In genomic region chr10:22333667-22334282, GRCh38 we compare ENCODE assay signal across 13 cellular contexts. TPM values are rescaled to one million over a fixed set of nuclear protein-coding genes. Genes with fewer than 3 reads are reported as not detected.
A peak's percentile ranks its signal among the peaks of the same experiment; 100 is the strongest.
DNase-seq lines count a peak whose midpoint lies in the region; ATAC-seq, FAIRE-seq and TF ChIP-seq lines count a peak whose summit lies in the region.
"Had no signal": no experiment of that assay in that cellular context is flagged by ENCODE, and none has a peak within 500 bp of the region (broad histone marks: within the 10 kb centered on the region; RNA-seq: fewer than 3 reads in every experiment).

No MANE protein-coding gene starts in this region.

- no peak for TF ChIP-seq CTCF in GM23338 (conservative IDR thresholded peaks at IDR 0.05; ENCODE audit: low read depth in 2 of 2)
- no peak for TF ChIP-seq CTCF in K562 (IDR thresholded peaks at IDR 0.05 in 2 of 3, conservative IDR thresholded peaks at IDR 0.05 in 1 of 3; ENCODE audit: insufficient read depth in 2 of 3, low read depth in 1 of 3, low read length in 3 of 3)
- no peak for TF ChIP-seq CTCF in GM13977 (IDR thresholded peaks at IDR 0.05; ENCODE audit: extremely low read depth, insufficient read depth, missing control alignments)

- ATAC-seq in GM23338 (no peak), K562 (no peak), HG03565 (IDR thresholded peaks at IDR 0.05; ENCODE audit: unreplicated experiment) (no peak)
- no peak for ATAC-seq in naive thymus-derived CD4-positive, alpha-beta T cell
- ATAC-seq: mucosa of descending colon had no signal

- H3K9me2 ChIP-seq in GM23338 (ENCODE audit: insufficient read depth): no peaks in the 10 kb centered on the region

- no peaks in the 10 kb centered on the region for H3K9me1 ChIP-seq in K562 (ENCODE audit: control insufficient read depth, insufficient read depth, low read length)

- peaks cover 0 to 16% (median 6%) of the 10 kb centered on the region in 11 experiments; a peak in 10 of 22 replicates for H3K36me3 ChIP-seq in BLaER1 treated with 17β-estradiol and CSF1 and Interleukin-3, amounts not matched to agents 10 nM and 100 nM
- H3K36me3 ChIP-seq in GM23338 (ENCODE audit: insufficient read depth) (no peaks in the 10 kb centered on the region), K562 (ENCODE audit: control insufficient read depth, insufficient read depth, low read length) (peaks cover 27% of the 10 kb centered on the region)
- peaks cover 0 to 5% (median 3%) of the 10 kb centered on the region in 3 experiments for H3K36me3 ChIP-seq in naive thymus-derived CD4-positive, alpha-beta T cell (ENCODE audit: control insufficient read depth in 2 of 3, insufficient read depth in 3 of 3, low read length in 3 of 3)

- peak overlapping the region; percentile 71 to 94 (median 81) for H3K4me2 ChIP-seq in BLaER1 treated with 17β-estradiol and CSF1 and Interleukin-3, amounts not matched to agents 10 nM and 100 nM
- peak overlapping the region; percentile 79 for H3K4me2 ChIP-seq in GM23338
- H3K4me2 ChIP-seq in K562 (ENCODE audit: insufficient read depth, low read length): no peak overlapping the region

- H3K4me1 Mint-ChIP-seq in GM23338: peaks cover 25% of the 10 kb centered on the region
- H3K4me1 Mint-ChIP-seq in naive thymus-derived CD4-positive, alpha-beta T cell: peaks cover 7 to 42% (median 29%) of the 10 kb centered on the region in 7 donors

- peaks cover 91% of the 10 kb centered on the region for H3K27me3 Mint-ChIP-seq in GM23338 (ENCODE audit: insufficient read depth, low read depth, poor library complexity)
- H3K27me3 Mint-ChIP-seq in naive thymus-derived CD4-positive, alpha-beta T cell: peaks cover 20 to 50% (median 36%) of the 10 kb centered on the region in 5 donors

- peak overlapping the region; percentile 39 to 98 (median 94); a peak in 21 of 22 replicates for H3K27ac ChIP-seq in BLaER1 treated with 17β-estradiol and CSF1 and Interleukin-3, amounts not matched to agents 10 nM and 100 nM
- H3K27ac ChIP-seq in GM23338 (ENCODE audit: low read depth) (no peak overlapping the region), K562 (ENCODE audit: extremely low read depth, low read depth, low read length) (no peak overlapping the region)
- peak overlapping the region; percentile 8 for H3K27ac ChIP-seq in naive thymus-derived CD4-positive, alpha-beta T cell (ENCODE audit: low read depth, low read length)

- H3K27ac Mint-ChIP-seq in GM23338: no peak overlapping the region
- H3K27ac Mint-ChIP-seq in naive thymus-derived CD4-positive, alpha-beta T cell: peak overlapping the region; percentile 85 to 95 (median 92)

- TF ChIP-seq POLR2A in K562 (conservative IDR thresholded peaks at IDR 0.05): no peak

- intact Hi-C loops in K562 (cut with micrococcal nuclease): no loop called here
- intact Hi-C loops in naive thymus-derived CD4-positive, alpha-beta T cell (cut with micrococcal nuclease): loop anchor here (1.0 to 2.0 kb wide), 6 partner anchors 8 to 799 kb away; partner anchors contain the start of genes BMI1 (in 1 of the 2), COMMD3 (in 1 of the 2) and MLLT10 (in 1 of the 2)

- H3K36me3 Mint-ChIP-seq in GM23338 (ENCODE audit: low read depth): no peaks in the 10 kb centered on the region; the same call in 2 of the 3 replicates
- H3K36me3 Mint-ChIP-seq in naive thymus-derived CD4-positive, alpha-beta T cell: peaks cover 7 to 22% (median 9%) of the 10 kb centered on the region in 5 donors

- POLR2A ChIA-PET in K562 (lab: Yijun Ruan, JAX): no interaction called here
- POLR2A ChIA-PET in naive thymus-derived CD4-positive, alpha-beta T cell (lab: Charles Lee): interaction anchor here (0.6 kb wide), 1 partner anchor 103 kb away, joined by 3 read pairs; no protein-coding TSS in a partner anchor

- TF ChIP-seq EP300 in K562 (IDR thresholded peaks at IDR 0.05; ENCODE audit: low read length): no peak

- peaks cover 28% of the 10 kb centered on the region for H3F3A ChIP-seq in GM23338 (replicated peaks; ENCODE audit: low read depth)

- peak overlapping the region; percentile 56 to 98 (median 86); a peak in 20 of 22 replicates for H3K9ac ChIP-seq in BLaER1 treated with 17β-estradiol and CSF1 and Interleukin-3, amounts not matched to agents 10 nM and 100 nM
- H3K9ac ChIP-seq in K562 (ENCODE audit: insufficient read depth in 1 of 2, low read depth in 2 of 2, low read length in 2 of 2): no peak overlapping the region

- H3K27me3 ChIP-seq in BLaER1 treated with 17β-estradiol and CSF1 and Interleukin-3, amounts not matched to agents 10 nM and 100 nM: peaks cover 98 to 100% (median 99%) of the 10 kb centered on the region in 11 experiments
- H3K27me3 ChIP-seq in GM23338 (ENCODE audit: insufficient read depth) (peaks cover 100% of the 10 kb centered on the region), K562 (ENCODE audit: control insufficient read depth in 2 of 2, insufficient read depth in 2 of 2, low read length in 2 of 2) (no peaks in the 10 kb centered on the region)
- H3K27me3 ChIP-seq in naive thymus-derived CD4-positive, alpha-beta T cell (ENCODE audit: control insufficient read depth in 2 of 2, insufficient read depth in 2 of 2, low read length in 2 of 2): peaks cover 16 to 37% of the 10 kb centered on the region in 2 donors

- in situ Hi-C loops in K562 (cut with MboI) (no loop called here), GM13977 (cut with MboI; ENCODE audit: low pct_unique_long_range_greater_than_20kb, low sequenced_read_pairs, unreplicated experiment) (no loop called here)

- peaks cover 0 to 17% (median 6%) of the 10 kb centered on the region in 11 experiments; a peak in 7 of 22 replicates for H4K20me1 ChIP-seq in BLaER1 treated with 17β-estradiol and CSF1 and Interleukin-3, amounts not matched to agents 10 nM and 100 nM
- peaks cover 42% of the 10 kb centered on the region; the same call in 1 of the 2 replicates for H4K20me1 ChIP-seq in GM23338 (replicated peaks; ENCODE audit: insufficient read depth)
- no peaks in the 10 kb centered on the region for H4K20me1 ChIP-seq in K562 (replicated peaks; ENCODE audit: control insufficient read depth, insufficient read depth, low read length)

- H3K4me3 ChIP-seq in BLaER1 treated with 17β-estradiol and CSF1 and Interleukin-3, amounts not matched to agents 10 nM and 100 nM: peak overlapping the region; percentile 39 to 71 (median 61)
- H3K4me3 ChIP-seq in GM23338: peak overlapping the region; percentile 50
- no peak overlapping the region for H3K4me3 ChIP-seq in K562
- peak overlapping the region; percentile 50 for H3K4me3 ChIP-seq in naive thymus-derived CD4-positive, alpha-beta T cell (ENCODE audit: low read length)
- H3K4me3 ChIP-seq: mucosa of descending colon had no signal

- DNase-seq in GM23338 (ENCODE audit: low spot score) (no peak), K562 (ENCODE audit: extremely low read depth in 1 of 4, low spot score in 3 of 4) (no peak), NCI-H1092 (lab: John Stamatoyannopoulos, UW) (no peak), DMS53 treated with DMSO at 0.1 percent for 48 hours (lab: John Stamatoyannopoulos, UW; ENCODE audit: unreplicated experiment) (no peak), GM13977 (ENCODE audit: low spot score) (no peak)
- DNase-seq in naive thymus-derived CD4-positive, alpha-beta T cell: no peak
- DNase-seq: COR-L47, foreskin melanocyte, NCI-H187 had no signal

- H2AFZ ChIP-seq in GM23338 (peak overlapping the region; percentile 83), K562 (ENCODE audit: low read depth, low read length) (no peak overlapping the region)

- peaks cover 15 to 44% (median 34%) of the 10 kb centered on the region in 10 experiments for H3K4me1 ChIP-seq in BLaER1 treated with 17β-estradiol and CSF1 and Interleukin-3, amounts not matched to agents 10 nM and 100 nM
- peaks cover 52% of the 10 kb centered on the region for H3K4me1 ChIP-seq in GM23338 (ENCODE audit: insufficient read depth)
- H3K4me1 ChIP-seq in K562 (replicated peaks in 1 of 2; ENCODE audit: control insufficient read depth in 2 of 2, insufficient read depth in 2 of 2, low read length in 2 of 2): peaks cover 0 to 4% of the 10 kb centered on the region in 2 experiments; a peak in 1 of 5 replicates
- H3K4me1 ChIP-seq in naive thymus-derived CD4-positive, alpha-beta T cell (ENCODE audit: control insufficient read depth in 2 of 2, insufficient read depth in 2 of 2, low read length in 2 of 2): peaks cover 29 to 31% of the 10 kb centered on the region in 2 donors

- no peak for TF ChIP-seq RAD21 in K562 (CRISPR knock-in tag; conservative IDR thresholded peaks at IDR 0.05 in 1 of 2, IDR thresholded peaks at IDR 0.05 in 1 of 2)

- BruUV-seq in K562 (replicated peaks; lab: Mats Ljungman, UMichigan): no TSS peak

- H3K79me2 ChIP-seq in GM23338 (replicated peaks; ENCODE audit: insufficient read depth) (no peaks in the 10 kb centered on the region), K562 (ENCODE audit: control insufficient read depth, insufficient read depth, low read length) (no peaks in the 10 kb centered on the region)

- FAIRE-seq in K562 (lab: Jason Lieb, UNC): no peak
- FAIRE-seq: colon had no signal

- H3K4me3 Mint-ChIP-seq in GM23338: peak overlapping the region; percentile 55
- peak overlapping the region; percentile 73 to 91 (median 85) for H3K4me3 Mint-ChIP-seq in naive thymus-derived CD4-positive, alpha-beta T cell

- H3K9me3 Mint-ChIP-seq in GM23338: peaks cover 3% of the 10 kb centered on the region; the same call in 2 of the 3 replicates
- peaks cover 0 to 31% (median 6%) of the 10 kb centered on the region in 11 donors for H3K9me3 Mint-ChIP-seq in naive thymus-derived CD4-positive, alpha-beta T cell

- CTCF ChIA-PET in K562 (lab: Yijun Ruan, JAX; ENCODE audit: low intra/inter-chr PET ratio): no interaction called here
- CTCF ChIA-PET in naive thymus-derived CD4-positive, alpha-beta T cell (lab: Charles Lee): no interaction called here

- peaks cover 19 to 28% (median 24%) of the 10 kb centered on the region in 11 experiments for H3K9me3 ChIP-seq in BLaER1 treated with 17β-estradiol and CSF1 and Interleukin-3, amounts not matched to agents 10 nM and 100 nM (replicated peaks in 1 of 11)
- H3K9me3 ChIP-seq in K562 (replicated peaks; ENCODE audit: control insufficient read depth, insufficient read depth, low read depth, low read length): peaks cover 3% of the 10 kb centered on the region; the same call in 1 of the 2 replicates
- no peaks in the 10 kb centered on the region for H3K9me3 ChIP-seq in naive thymus-derived CD4-positive, alpha-beta T cell (ENCODE audit: control insufficient read depth in 2 of 3, low read length in 3 of 3)
- H3K9me3 ChIP-seq: mucosa of descending colon had no signal

- 95% methylated on average over 25 of the region's 25 CpGs for WGBS in K562 (ENCODE audit: insufficient coverage, low coverage, missing lambda C conversion rate)

RNA-seq across cellular contexts. Expression of gene SPAG6, which starts 11.5 kb away (rescaled TPM):
- total RNA-seq in GM23338 (2014; rRNA removed; shearing (Covaris generic)): 0.12 TPM in 1 of 2 replicates, not detected in the other
- polyA plus RNA-seq in GM23338 (2016; fragmentation: Nextera tagmentation; extraction: Ambion mirVana) (0.21 and 0.33 TPM in 2 replicates), K562 (2011; rRNA removed) (0.30 and 4.7 TPM in 2 replicates), K562 (2014; fragmentation: Illumina TruSeq; extraction: Trizol) (12.9 and 15.7 TPM in 2 replicates), K562 (2014; fragmentation: Nextera tagmentation; extraction: Ambion mirVana) (10 to 100 TPM; 17.5 to 23.1 TPM), K562 (2014; rRNA removed) (10.5 and 11.2 TPM in 2 replicates)
- 7.9 and 17.0 TPM in 2 replicates for total RNA-seq in K562 (2011; cell fraction: chromatin; rRNA removed; ENCODE audit: low replicate concordance)
- 2.3 and 5.8 TPM in 2 replicates for total RNA-seq in K562 (2011; cell fraction: nucleolus; rRNA removed)
- total RNA-seq in K562 (2011; cell fraction: nucleoplasm; rRNA removed): 11.3 and 23.9 TPM in 2 replicates
- total RNA-seq in K562 (2014; rRNA removed) (3.5 and 4.2 TPM in 2 replicates), K562 (2014; rRNA removed; fragmentation: Illumina TruSeq; extraction: Trizol) (11.8 and 12.7 TPM in 2 replicates), K562 (2015; rRNA removed; fragmentation: Illumina TruSeq; extraction: Trizol) (8.1 and 12.0 TPM in 2 replicates), K562 (2021) (6.6 and 7.5 TPM in 2 replicates)
- polyA plus RNA-seq in K562 (2011; cell fraction: cytosol; rRNA removed): 0.09 and 0.92 TPM in 2 replicates
- polyA plus RNA-seq in K562 (2011; cell fraction: nucleus; rRNA removed): 0.55 and 2.5 TPM in 2 replicates
- polyA plus RNA-seq in K562 (2012): 8.6 and 28.1 TPM in 2 replicates
- 0.12 and 2.5 TPM in 2 replicates for polyA minus RNA-seq in K562 (2011; rRNA and poly(A)+ RNA removed)
- 1.0 TPM in 1 of 2 replicates, not detected in the other for polyA minus RNA-seq in K562 (2011; cell fraction: cytosol; rRNA and poly(A)+ RNA removed)
- 0.33 and 3.5 TPM in 2 replicates for polyA minus RNA-seq in K562 (2011; cell fraction: nucleus; rRNA and poly(A)+ RNA removed)
- under 1 TPM in 2 of 5 experiments, not detected in 3; 0.46 to 0.93 TPM for total RNA-seq in naive thymus-derived CD4-positive, alpha-beta T cell
- not detected for polyA plus RNA-seq in naive thymus-derived CD4-positive, alpha-beta T cell
- total RNA-seq: mucosa of descending colon had no signal

RNA-seq across cellular contexts. Expression of gene BMI1, which starts 12.9 kb away (rescaled TPM):
- total RNA-seq in GM23338 (2014; rRNA removed; shearing (Covaris generic)): 9.7 and 10.7 TPM in 2 replicates
- 2.0 and 2.3 TPM in 2 replicates for polyA plus RNA-seq in GM23338 (2016; fragmentation: Nextera tagmentation; extraction: Ambion mirVana)
- total RNA-seq in K562 (2011; cell fraction: chromatin; rRNA removed; ENCODE audit: low replicate concordance): 33.8 and 136 TPM in 2 replicates
- 16.8 and 23.9 TPM in 2 replicates for total RNA-seq in K562 (2011; cell fraction: nucleolus; rRNA removed)
- total RNA-seq in K562 (2011; cell fraction: nucleoplasm; rRNA removed): 36.0 and 42.4 TPM in 2 replicates
- total RNA-seq in K562 (2014; rRNA removed): 55.4 and 56.3 TPM in 2 replicates
- 91.5 and 95.1 TPM in 2 replicates for total RNA-seq in K562 (2014; rRNA removed; fragmentation: Illumina TruSeq; extraction: Trizol)
- 96.4 and 103 TPM in 2 replicates for total RNA-seq in K562 (2015; rRNA removed; fragmentation: Illumina TruSeq; extraction: Trizol)
- total RNA-seq in K562 (2021): 73.8 and 82.1 TPM in 2 replicates
- polyA plus RNA-seq in K562 (2011; rRNA removed): 66.4 and 70.8 TPM in 2 replicates
- 33.3 and 41.2 TPM in 2 replicates for polyA plus RNA-seq in K562 (2011; cell fraction: cytosol; rRNA removed)
- polyA plus RNA-seq in K562 (2011; cell fraction: nucleus; rRNA removed): 77.4 and 118 TPM in 2 replicates
- polyA plus RNA-seq in K562 (2012): 63.7 and 89.6 TPM in 2 replicates
- 64.2 and 84.2 TPM in 2 replicates for polyA plus RNA-seq in K562 (2014; fragmentation: Illumina TruSeq; extraction: Trizol)
- polyA plus RNA-seq in K562 (2014; fragmentation: Nextera tagmentation; extraction: Ambion mirVana): 10 to 100 TPM; 21.4 to 30.0 TPM
- polyA plus RNA-seq in K562 (2014; rRNA removed): 62.7 TPM in 2 replicates
- 117 and 139 TPM in 2 replicates for polyA minus RNA-seq in K562 (2011; rRNA and poly(A)+ RNA removed)
- polyA minus RNA-seq in K562 (2011; cell fraction: cytosol; rRNA and poly(A)+ RNA removed): 33.7 and 33.9 TPM in 2 replicates
- 23.8 and 55.0 TPM in 2 replicates for polyA minus RNA-seq in K562 (2011; cell fraction: nucleus; rRNA and poly(A)+ RNA removed)
- total RNA-seq in naive thymus-derived CD4-positive, alpha-beta T cell: 10 to 100 TPM; 42.4 to 80.5 (median 55.3) TPM
- polyA plus RNA-seq in naive thymus-derived CD4-positive, alpha-beta T cell: 10 to 100 TPM; 26.1 to 28.0 TPM

RNA-seq across cellular contexts. Expression of gene COMMD3, which starts 17.6 kb away (rescaled TPM):
- total RNA-seq in GM23338 (2014; rRNA removed; shearing (Covaris generic)): 1.1 and 2.5 TPM in 2 replicates
- polyA plus RNA-seq in GM23338 (2016; fragmentation: Nextera tagmentation; extraction: Ambion mirVana) (5.2 and 6.0 TPM in 2 replicates), K562 (2011; rRNA removed) (69.1 and 79.2 TPM in 2 replicates), K562 (2014; fragmentation: Illumina TruSeq; extraction: Trizol) (63.2 and 70.3 TPM in 2 replicates), K562 (2014; fragmentation: Nextera tagmentation; extraction: Ambion mirVana) (100 to 1,000 TPM; 216 to 217 TPM), K562 (2014; rRNA removed) (72.5 and 80.5 TPM in 2 replicates)
- 36.2 and 67.3 TPM in 2 replicates for total RNA-seq in K562 (2011; cell fraction: chromatin; rRNA removed; ENCODE audit: low replicate concordance)
- total RNA-seq in K562 (2011; cell fraction: nucleolus; rRNA removed): 25.8 and 35.8 TPM in 2 replicates
- total RNA-seq in K562 (2011; cell fraction: nucleoplasm; rRNA removed): 39.6 and 49.1 TPM in 2 replicates
- total RNA-seq in K562 (2014; rRNA removed) (50.7 and 51.3 TPM in 2 replicates), K562 (2014; rRNA removed; fragmentation: Illumina TruSeq; extraction: Trizol) (78.6 and 80.1 TPM in 2 replicates), K562 (2015; rRNA removed; fragmentation: Illumina TruSeq; extraction: Trizol) (77.5 and 85.9 TPM in 2 replicates), K562 (2021) (69.4 and 82.0 TPM in 2 replicates)
- polyA plus RNA-seq in K562 (2011; cell fraction: cytosol; rRNA removed): 16.4 and 26.1 TPM in 2 replicates
- polyA plus RNA-seq in K562 (2011; cell fraction: nucleus; rRNA removed): 51.2 and 103 TPM in 2 replicates
- polyA plus RNA-seq in K562 (2012): 79.7 and 98.3 TPM in 2 replicates
- 19.3 and 21.8 TPM in 2 replicates for polyA minus RNA-seq in K562 (2011; rRNA and poly(A)+ RNA removed)
- 2.6 and 3.9 TPM in 2 replicates for polyA minus RNA-seq in K562 (2011; cell fraction: cytosol; rRNA and poly(A)+ RNA removed)
- polyA minus RNA-seq in K562 (2011; cell fraction: nucleus; rRNA and poly(A)+ RNA removed): 23.8 and 53.2 TPM in 2 replicates
- total RNA-seq in naive thymus-derived CD4-positive, alpha-beta T cell: 10 to 100 TPM; 33.9 to 83.7 (median 51.2) TPM
- polyA plus RNA-seq in naive thymus-derived CD4-positive, alpha-beta T cell: 10 to 100 TPM; 60.0 to 67.8 TPM

Comparison
In these comparisons a context has a peak if more than half of its experiments do, and no peak if none do; other contexts are left out.
1. H3K27ac ChIP-seq: peak in BLaER1 treated with 17β-estradiol and CSF1 and Interleukin-3, amounts not matched to agents 10 nM and 100 nM (11 of 11) and naive thymus-derived CD4-positive, alpha-beta T cell (single experiment); none in GM23338 (single experiment) and K562 (single experiment).
2. H3K9ac ChIP-seq: peak in BLaER1 treated with 17β-estradiol and CSF1 and Interleukin-3, amounts not matched to agents 10 nM and 100 nM (11 of 11); none in K562 (0 of 2).